In genomic region chr3:154464440-154465148, GRCh38 we compare ENCODE assay signal across 28 cellular contexts. TPM values are rescaled to one million over a fixed set of nuclear protein-coding genes. Genes with fewer than 3 reads are reported as not detected.
DNase-seq lines count a peak whose midpoint lies in the region; ATAC-seq and TF ChIP-seq lines count a peak whose summit lies in the region.
"Had no signal": no experiment of that assay in that cellular context is flagged by ENCODE, and none has a peak within 500 bp of the region (broad histone marks: within the 10 kb centered on the region; RNA-seq: fewer than 3 reads in every experiment).

No MANE protein-coding gene starts in this region.

- peak overlapping the region; percentile 83 for H3K4me2 ChIP-seq in mammary epithelial cell (ENCODE audit: insufficient read depth, low read depth, low read length)
- H3K4me2 ChIP-seq: GM23338, KMS-11 had no signal

- no peak overlapping the region for H3K4me3 ChIP-seq in breast epithelium
- peak overlapping the region in 2 of 3 experiments; percentile 7 to 19 for H3K4me3 ChIP-seq in mammary epithelial cell (replicated peaks in 1 of 3; ENCODE audit: insufficient read depth in 1 of 3, low read depth in 2 of 3, low read length in 3 of 3)
- H3K4me3 ChIP-seq in esophagus squamous epithelium, result no peak overlapping the region
- H3K4me3 ChIP-seq: GM23338, Peyer's patch had no signal

- TF ChIP-seq POLR2A in breast epithelium (IDR thresholded peaks at IDR 0.05) (no peak), esophagus squamous epithelium (IDR thresholded peaks at IDR 0.05) (no peak)

- BruUV-seq in MCF 10A (replicated peaks; lab: Mats Ljungman, UMichigan), result no TSS peak
- BruUV-seq in mammary epithelial cell (replicated peaks; lab: Mats Ljungman, UMichigan), result no TSS peak

- H3K36me3 Mint-ChIP-seq in MCF 10A (ENCODE audit: insufficient read depth, unreplicated experiment), result no peaks in the 10 kb centered on the region
- H3K36me3 Mint-ChIP-seq: CD4-positive, CD25-positive, alpha-beta regulatory T cell had no signal

- H3K36me3 ChIP-seq in breast epithelium, result no peaks in the 10 kb centered on the region
- H3K36me3 ChIP-seq in mammary epithelial cell (ENCODE audit: insufficient read depth, low read length), result no peaks in the 10 kb centered on the region
- H3K36me3 ChIP-seq in esophagus squamous epithelium, result no peaks in the 10 kb centered on the region
- H3K36me3 ChIP-seq: Peyer's patch had no signal

- POLR2A ChIA-PET in MCF 10A (lab: Yijun Ruan, JAX), result interaction anchor here (0.5 to 0.7 kb wide), 2 partner anchors 74 to 1738 kb away, joined by 3 read pairs; no protein-coding TSS in a partner anchor

- TF ChIP-seq CTCF in MCF 10A (IDR thresholded peaks at IDR 0.05; ENCODE audit: unreplicated experiment) (no peak), breast epithelium (IDR thresholded peaks at IDR 0.05) (no peak), mammary epithelial cell (conservative IDR thresholded peaks at IDR 0.05 in 1 of 2, IDR thresholded peaks at IDR 0.05 in 1 of 2; ENCODE audit: extremely low read depth in 1 of 2, insufficient read depth in 1 of 2, low read depth in 1 of 2, low read length in 2 of 2) (no peak), esophagus squamous epithelium (IDR thresholded peaks at IDR 0.05) (no peak)

- peaks cover 12% of the 10 kb centered on the region for H3K4me1 Mint-ChIP-seq in MCF 10A (ENCODE audit: insufficient read depth, unreplicated experiment)
- H3K4me1 Mint-ChIP-seq: CD4-positive, CD25-positive, alpha-beta regulatory T cell had no signal

- H3K27me3 ChIP-seq in breast epithelium, result no peaks in the 10 kb centered on the region
- no peaks in the 10 kb centered on the region for H3K27me3 ChIP-seq in mammary epithelial cell (ENCODE audit: insufficient read depth, low read length)
- no peaks in the 10 kb centered on the region for H3K27me3 ChIP-seq in esophagus squamous epithelium
- H3K27me3 ChIP-seq: Peyer's patch had no signal

- H3K9ac ChIP-seq in mammary epithelial cell (ENCODE audit: insufficient read depth, low read length), result no peak overlapping the region
- H3K9ac ChIP-seq: KMS-11 had no signal

- H3K4me1 ChIP-seq in breast epithelium (no peaks in the 10 kb centered on the region), mammary epithelial cell (ENCODE audit: insufficient read depth, low read length) (peaks cover 22% of the 10 kb centered on the region), esophagus squamous epithelium (peaks cover 0 to 23% (median 6%) of the 10 kb centered on the region in 3 donors)
- H3K4me1 ChIP-seq: Peyer's patch had no signal

- CTCF ChIA-PET in MCF 10A (lab: Yijun Ruan, JAX) (interaction anchor here (0.5 to 1.0 kb wide), 2 partner anchors 130 to 159 kb away, joined by 3 to 6 read pairs; no protein-coding TSS in a partner anchor), mammary epithelial cell (lab: Charles Lee; ENCODE audit: low non-redundant PET) (no interaction called here)

- ATAC-seq in HG03439 (IDR thresholded peaks at IDR 0.05; ENCODE audit: unreplicated experiment), result no peak
- ATAC-seq: GM23338, SK-N-SH treated with all-trans-retinoic acid at 6 μM for 48 hours had no signal

- intact Hi-C loops in MCF 10A (cut with micrococcal nuclease) (no loop called here), breast epithelium (cut with DNase I; ENCODE audit: low total_unique reads) (no loop called here), mammary epithelial cell (cut with micrococcal nuclease) (no loop called here), esophagus squamous epithelium (cut with DNase I) (no loop called here), posterior vena cava (cut with DNase I) (no loop called here)

- DNase-seq in MCF 10A (ENCODE audit: unreplicated experiment) (peak; percentile 51), breast epithelium (ENCODE audit: low spot score in 2 of 2) (no peak), mammary epithelial cell (peak; percentile 77), esophagus squamous epithelium (lab: John Stamatoyannopoulos, UW) (no peak), COLO668 (lab: John Stamatoyannopoulos, UW; ENCODE audit: unreplicated experiment) (no peak), posterior vena cava (ENCODE audit: low spot score) (no peak), NCI-H524 (lab: John Stamatoyannopoulos, UW) (no peak)
- DNase-seq: 8988T; ACHN; CD4-positive, CD25-positive, alpha-beta regulatory T cell; COR-L47; DMS53; H9; IMR-90; NCI-H1092; NCI-H1417 treated with DMSO at 0.1 percent for 48 hours; NCI-H1694 treated with DMSO at 0.1 percent for 48 hours; NCI-H2081; NCI-H2227 treated with DMSO at 0.1 percent for 48 hours; NCI-H69; OCI-M1; Peyer's patch had no signal

- in situ Hi-C loops in mammary epithelial cell (cut with MboI; ENCODE audit: low sequenced_read_pairs in 2 of 2), result no loop called here

- H3K9me3 Mint-ChIP-seq in MCF 10A (ENCODE audit: unreplicated experiment), result no peaks in the 10 kb centered on the region
- H3K9me3 Mint-ChIP-seq: GM23338, H9 had no signal

- no peaks in the 10 kb centered on the region for H3K79me2 ChIP-seq in mammary epithelial cell (ENCODE audit: insufficient read depth, low read length)

- no peaks in the 10 kb centered on the region for H3K9me3 ChIP-seq in breast epithelium
- H3K9me3 ChIP-seq in mammary epithelial cell (replicated peaks; ENCODE audit: insufficient read depth, low read length), result no peaks in the 10 kb centered on the region
- H3K9me3 ChIP-seq in esophagus squamous epithelium, result no peaks in the 10 kb centered on the region
- H3K9me3 ChIP-seq: Peyer's patch had no signal

- peak overlapping the region; percentile 43 for H3K27ac Mint-ChIP-seq in MCF 10A (ENCODE audit: low read depth, unreplicated experiment)
- H3K27ac Mint-ChIP-seq: GM23338 had no signal

- dilution Hi-C loops in mammary epithelial cell (cut with HindIII; ENCODE audit: low sequenced_read_pairs), result no loop called here

- H3K4me3 Mint-ChIP-seq in MCF 10A (ENCODE audit: unreplicated experiment), result no peak overlapping the region
- H3K4me3 Mint-ChIP-seq: GM23338, H9 had no signal

- H3K27me3 Mint-ChIP-seq in MCF 10A (ENCODE audit: insufficient read depth, unreplicated experiment), result no peaks in the 10 kb centered on the region

- H4K20me1 ChIP-seq in mammary epithelial cell (ENCODE audit: insufficient read depth, low read length), result no peaks in the 10 kb centered on the region

- H3K27ac ChIP-seq in breast epithelium, result peak overlapping the region in 1 of 2 donors; percentile 38
- H3K27ac ChIP-seq in mammary epithelial cell (ENCODE audit: insufficient read depth, low read depth, low read length), result peak overlapping the region; percentile 49
- peak overlapping the region in 3 of 4 donors; percentile 6 to 36 (median 15) for H3K27ac ChIP-seq in esophagus squamous epithelium
- H3K27ac ChIP-seq: KMS-11, Peyer's patch had no signal

- H2AFZ ChIP-seq in mammary epithelial cell (ENCODE audit: low read depth, low read length), result peak overlapping the region; percentile 84
- H2AFZ ChIP-seq: GM23338 had no signal

RNA-seq across cellular contexts. Expression of gene GPR149, which starts 34.6 kb away (rescaled TPM):
- total RNA-seq in MCF 10A (2022), result not detected in 2 replicates
- total RNA-seq in breast epithelium, result not detected
- not detected for total RNA-seq in mammary epithelial cell
- not detected for polyA plus RNA-seq in mammary epithelial cell
- polyA minus RNA-seq in mammary epithelial cell, result not detected
- not detected for total RNA-seq in esophagus squamous epithelium
- total RNA-seq in posterior vena cava, result not detected
- total RNA-seq: CD4-positive, CD25-positive, alpha-beta regulatory T cell; H9; IMR-90; NCI-H460; Peyer's patch had no signal
- polyA plus RNA-seq: BJ; CD4-positive, CD25-positive, alpha-beta regulatory T cell; IMR-90 had no signal

Comparison
In these comparisons a context has a peak if more than half of its experiments do, and no peak if none do; other contexts are left out.
1. DNase-seq: peak in MCF 10A (single experiment) and mammary epithelial cell (single experiment); none in breast epithelium (0 of 2), esophagus squamous epithelium (single experiment), COLO668 (single experiment), posterior vena cava (single experiment) and NCI-H524 (0 of 2).
2. H3K4me3 ChIP-seq: peak in mammary epithelial cell (2 of 3); none in breast epithelium (0 of 3) and esophagus squamous epithelium (0 of 4).